ENCODE assay signal across 12 cellular contexts in the genomic region with DNA sequence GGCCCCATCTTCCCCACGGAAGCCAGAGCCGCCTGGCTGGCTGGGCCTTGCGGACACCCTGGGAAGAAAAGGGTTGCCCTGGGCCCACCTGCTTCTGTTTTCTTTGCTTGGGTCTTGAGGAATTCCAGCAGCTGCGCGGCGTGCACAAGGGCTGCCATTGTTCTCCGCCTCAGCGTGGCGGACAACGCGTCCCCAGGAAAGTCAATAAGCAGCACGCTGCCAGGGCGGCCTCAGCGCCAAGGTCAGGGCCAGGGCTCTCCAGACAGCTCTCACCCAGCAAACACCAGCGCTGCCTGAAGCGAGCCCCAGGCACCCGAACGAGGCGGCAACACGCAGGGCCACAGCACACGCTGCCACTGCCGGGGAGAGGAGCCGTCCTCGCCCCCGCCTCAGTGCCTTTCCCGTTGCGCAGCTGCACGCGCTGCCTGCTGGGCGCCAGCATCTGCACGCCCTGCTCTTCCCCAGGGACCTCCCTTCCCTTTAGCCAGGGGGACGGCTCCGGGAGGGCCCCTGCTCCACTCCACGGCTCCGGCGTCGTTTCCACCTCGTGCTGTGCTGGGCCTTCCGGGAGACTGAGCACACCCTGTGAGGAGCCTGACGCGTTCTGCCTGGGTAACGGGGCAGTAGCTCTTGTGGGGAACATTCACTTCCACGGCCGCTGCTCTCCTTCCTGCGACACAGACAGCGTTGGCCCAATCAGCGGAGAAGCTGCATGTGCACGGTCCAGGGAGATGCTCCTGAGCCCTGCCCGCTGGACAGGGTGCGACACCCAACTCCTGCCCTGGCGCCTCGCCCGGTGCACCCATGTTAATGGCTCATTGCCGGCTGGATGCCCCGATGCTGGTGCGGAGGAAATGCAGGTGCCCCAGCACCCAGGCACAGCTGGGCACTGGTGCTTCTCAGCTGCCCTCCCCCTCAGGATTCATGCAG. TPM values are rescaled to one million over a fixed set of nuclear protein-coding genes. Genes with fewer than 3 reads are reported as not detected.
A peak's percentile ranks its signal among the peaks of the same experiment; 100 is the strongest.
DNase-seq lines count a peak whose midpoint lies in the region; ATAC-seq and TF ChIP-seq lines count a peak whose summit lies in the region.
"Had no signal": no experiment of that assay in that cellular context is flagged by ENCODE, and none has a peak within 500 bp of the region (broad histone marks: within the 10 kb centered on the region; RNA-seq: fewer than 3 reads in every experiment).

No MANE protein-coding gene starts in this region.

- CTCF ChIA-PET in mammary epithelial cell (lab: Charles Lee; ENCODE audit: low non-redundant PET): no interaction called here

- H3K4me3 ChIP-seq in mammary epithelial cell (replicated peaks in 1 of 3; ENCODE audit: insufficient read depth in 1 of 3, low read depth in 2 of 3, low read length in 3 of 3): no peak overlapping the region

- 83% methylated on average over 24 of the region's 56 CpGs for WGBS in mammary epithelial cell (ENCODE audit: low coverage, missing lambda C conversion rate)

- no peak overlapping the region for H3K27ac ChIP-seq in mammary epithelial cell (ENCODE audit: insufficient read depth, low read depth, low read length)

- H3K27me3 ChIP-seq in mammary epithelial cell (ENCODE audit: insufficient read depth, low read length): no peaks in the 10 kb centered on the region

- no TSS peak for BruUV-seq in mammary epithelial cell (replicated peaks; lab: Mats Ljungman, UMichigan)

- peaks cover 30% of the 10 kb centered on the region for H3K9me3 ChIP-seq in mammary epithelial cell (replicated peaks; ENCODE audit: insufficient read depth, low read length)

- in situ Hi-C loops in mammary epithelial cell (cut with MboI; ENCODE audit: low sequenced_read_pairs in 2 of 2): no loop called here

- intact Hi-C loops in sciatic nerve (cut with DNase I): no loop called here
- intact Hi-C loops in mammary epithelial cell (cut with micrococcal nuclease): no loop called here

- H3K9ac ChIP-seq in mammary epithelial cell (ENCODE audit: insufficient read depth, low read length): no peak overlapping the region

- no peak overlapping the region for H3K4me2 ChIP-seq in mammary epithelial cell (ENCODE audit: insufficient read depth, low read depth, low read length)

- DNase-seq in DMS79 (lab: John Stamatoyannopoulos, UW) (peak; percentile 36), NCI-H526 treated with DMSO at 0.1 percent for 48 hours (lab: John Stamatoyannopoulos, UW) (peak; percentile 5), inferior parietal cortex (ENCODE audit: extremely low spot score) (peak; percentile 78), sciatic nerve (ENCODE audit: low spot score) (no peak), OCI-M2 (lab: John Stamatoyannopoulos, UW; ENCODE audit: unreplicated experiment) (no peak), mammary epithelial cell (no peak)
- DNase-seq in activated effector memory CD4-positive, alpha-beta T cell treated with anti-CD3 and anti-CD28 coated beads, Interleukin-2, amount 50 U/mL, for 16 hours: no peak
- DNase-seq: DMS53, foreskin melanocyte, mesenchymal stem cell, NCI-H1694 treated with DMSO at 0.1 percent for 48 hours had no signal

- peak; percentile 84 for ATAC-seq in sciatic nerve
- ATAC-seq: WTC11 had no signal

- dilution Hi-C loops in mammary epithelial cell (cut with HindIII; ENCODE audit: low sequenced_read_pairs): loop anchor here (10.0 kb wide), 1 partner anchor 62 kb away; a partner anchor contains a TSS

- no peaks in the 10 kb centered on the region for H3K79me2 ChIP-seq in mammary epithelial cell (ENCODE audit: insufficient read depth, low read length)

- no peaks in the 10 kb centered on the region for H3K4me1 ChIP-seq in mammary epithelial cell (ENCODE audit: insufficient read depth, low read length)

- H2AFZ ChIP-seq in mammary epithelial cell (ENCODE audit: low read depth, low read length): no peak overlapping the region

- no peak for TF ChIP-seq CTCF in mammary epithelial cell (conservative IDR thresholded peaks at IDR 0.05 in 1 of 2, IDR thresholded peaks at IDR 0.05 in 1 of 2; ENCODE audit: extremely low read depth in 1 of 2, insufficient read depth in 1 of 2, low read depth in 1 of 2, low read length in 2 of 2)

- no peaks in the 10 kb centered on the region for H3K36me3 ChIP-seq in mammary epithelial cell (ENCODE audit: insufficient read depth, low read length)

- no peaks in the 10 kb centered on the region for H4K20me1 ChIP-seq in mammary epithelial cell (ENCODE audit: insufficient read depth, low read length)

RNA-seq across cellular contexts. Expression of a gene that starts 57.8 kb away (rescaled TPM):
- 31.3 TPM for total RNA-seq in sciatic nerve
- total RNA-seq in mammary epithelial cell: 10 to 100 TPM; 11.0 to 25.3 TPM
- polyA plus RNA-seq in mammary epithelial cell: 9.7 TPM
- 7.8 TPM for polyA minus RNA-seq in mammary epithelial cell

Comparison
In these comparisons a context has a peak if more than half of its experiments do, and no peak if none do; other contexts are left out.
1. DNase-seq: peak in DMS79 (single experiment), NCI-H526 treated with DMSO at 0.1 percent for 48 hours (single experiment) and inferior parietal cortex (single experiment); none in sciatic nerve (single experiment), activated effector memory CD4-positive, alpha-beta T cell treated with anti-CD3 and anti-CD28 coated beads, Interleukin-2, amount 50 U/mL, for 16 hours (single experiment), OCI-M2 (single experiment) and mammary epithelial cell (single experiment).